20 cellular contexts compared by ENCODE assay signal in the genomic region with DNA sequence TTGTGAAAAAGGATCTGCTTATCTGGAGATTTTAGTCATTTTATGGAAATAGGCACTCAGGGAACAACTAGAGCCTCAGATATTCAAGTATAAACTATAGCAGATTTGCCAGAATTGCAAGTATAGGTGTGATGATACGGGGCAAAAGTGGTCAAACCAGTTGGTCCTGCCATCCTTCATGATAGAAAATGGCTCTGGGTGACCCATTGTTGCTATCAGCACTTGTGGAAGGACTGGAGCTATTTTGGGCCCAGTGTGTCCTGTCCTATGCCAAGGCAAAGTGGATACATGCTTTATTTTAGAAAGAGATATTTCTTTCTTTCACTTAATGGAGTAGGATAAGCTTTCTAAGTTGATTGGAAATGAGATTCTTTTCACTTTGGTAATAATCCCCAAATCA.
DNase-seq lines count a peak whose midpoint lies in the region; ATAC-seq, FAIRE-seq and TF ChIP-seq lines count a peak whose summit lies in the region.
"Had no signal": no experiment of that assay in that cellular context is flagged by ENCODE, and none has a peak within 500 bp of the region (broad histone marks: within the 10 kb centered on the region; RNA-seq: fewer than 3 reads in every experiment).

No MANE protein-coding gene starts in this region.

- no peaks in the 10 kb centered on the region for H3K9me3 ChIP-seq in body of pancreas
- H3K9me3 ChIP-seq in neutrophil = no peaks in the 10 kb centered on the region
- H3K9me3 ChIP-seq: Caco-2, gastroesophageal sphincter, mucosa of descending colon, ovary, testis had no signal

- H3K4me3 ChIP-seq in body of pancreas = no peak overlapping the region
- no peak overlapping the region for H3K4me3 ChIP-seq in neutrophil (ENCODE audit: low read depth in 1 of 2, low read length in 1 of 2)
- H3K4me3 ChIP-seq: gastroesophageal sphincter, mucosa of descending colon, ovary, testis had no signal

- WGBS in body of pancreas, 2 donors = 16 to 23% methylated on average over 1 of the region's 1 CpG

- ATAC-seq in body of pancreas (peak; percentile 51), GM18502 (IDR thresholded peaks at IDR 0.05; ENCODE audit: poor library complexity, unreplicated experiment) (no peak)
- ATAC-seq: gastroesophageal sphincter, Panc1 had no signal

- intact Hi-C loops in body of pancreas (cut with DNase I) = no loop called here

- no peak overlapping the region for H3K27ac ChIP-seq in body of pancreas
- peak overlapping the region; percentile 48 for H3K27ac ChIP-seq in neutrophil
- H3K27ac ChIP-seq: gastroesophageal sphincter, ovary, testis, WERI-Rb-1 had no signal

- no peak for TF ChIP-seq CTCF in body of pancreas (IDR thresholded peaks at IDR 0.05)
- no peak for TF ChIP-seq CTCF in neutrophil (IDR thresholded peaks at IDR 0.05)

- FAIRE-seq in HTR-8/SVneo (lab: Jason Lieb, UNC) = no peak
- FAIRE-seq: endometrium, GM18507 had no signal

- H3K4me1 ChIP-seq in body of pancreas (peaks cover 24% of the 10 kb centered on the region), neutrophil (ENCODE audit: control insufficient read depth in 1 of 2, insufficient read depth in 1 of 2, low read depth in 1 of 2, low read length in 1 of 2) (peaks cover 24 to 29% of the 10 kb centered on the region in 2 experiments)
- H3K4me1 ChIP-seq: Caco-2 had no signal

- H3K36me3 ChIP-seq in body of pancreas (replicated peaks in 1 of 2; ENCODE audit: insufficient read depth in 1 of 2, low read depth in 2 of 2) = no peaks in the 10 kb centered on the region
- peaks cover 55% of the 10 kb centered on the region for H3K36me3 ChIP-seq in neutrophil
- H3K36me3 ChIP-seq: ovary had no signal

- no peak for TF ChIP-seq POLR2A in body of pancreas (IDR thresholded peaks at IDR 0.05)

- DNase-seq in NCI-H2196 (lab: John Stamatoyannopoulos, UW; ENCODE audit: unreplicated experiment) (peak; percentile 18), NCI-H2196 treated with DMSO at 0.1 percent for 48 hours (lab: John Stamatoyannopoulos, UW; ENCODE audit: unreplicated experiment) (no peak), HT-29 (ENCODE audit: low spot score) (peak; percentile 68), body of pancreas (peak; percentile 34 to 70 (median 58)), HTR-8/SVneo (ENCODE audit: insufficient read length, low spot score) (no peak)
- no peak for DNase-seq in stimulated activated naive CD4-positive, alpha-beta T cell treated with Interleukin-2 at 50 U/mL for 16 hours (lab: John Stamatoyannopoulos, UW)
- DNase-seq: activated naive CD8-positive, alpha-beta T cell treated with anti-CD3 and anti-CD28 coated beads, Interleukin-2, amount 10 ng/mL, durations not matched to agents 7 days and 5 days; cerebellar nuclear complex; NCI-H1436 treated with DMSO at 0.1 percent for 48 hours; ovary; testis; WERI-Rb-1 had no signal

- no peaks in the 10 kb centered on the region for H3K27me3 ChIP-seq in body of pancreas
- H3K27me3 ChIP-seq in neutrophil = no peaks in the 10 kb centered on the region
- H3K27me3 ChIP-seq: gastroesophageal sphincter, ovary, testis had no signal

Comparison
In these comparisons a context has a peak if more than half of its experiments do, and no peak if none do; other contexts are left out.
1. DNase-seq: peak in NCI-H2196 (single experiment), HT-29 (single experiment) and body of pancreas (4 of 4); none in NCI-H2196 treated with DMSO at 0.1 percent for 48 hours (single experiment), HTR-8/SVneo (single experiment) and stimulated activated naive CD4-positive, alpha-beta T cell treated with Interleukin-2 at 50 U/mL for 16 hours (single experiment).